8 cellular contexts compared by ENCODE assay signal in genomic region chr5:181241393-181241975, GRCh38. TPM values are rescaled to one million over a fixed set of nuclear protein-coding genes. Genes with fewer than 3 reads are reported as not detected.
A peak's percentile ranks its signal among the peaks of the same experiment; 100 is the strongest.
DNase-seq lines count a peak whose midpoint lies in the region; ATAC-seq, FAIRE-seq and TF ChIP-seq lines count a peak whose summit lies in the region.

No MANE protein-coding gene starts in this region.

- H3K9me3 Mint-ChIP-seq in IgD-negative memory B cell, result no peaks in the 10 kb centered on the region

- H3K4me2 ChIP-seq in HepG2 (ENCODE audit: low read depth, low read length), result peak overlapping the region; percentile 93

- H3K4me3 Mint-ChIP-seq in IgD-negative memory B cell, result peak overlapping the region; percentile 92 to 99 (median 98)

- peak overlapping the region; percentile 80 for H3K4me3 ChIP-seq in BJ (ENCODE audit: low read depth, low read length)
- peak overlapping the region; percentile 93 for H3K4me3 ChIP-seq in adipocyte (ENCODE audit: low read length)
- peak overlapping the region; percentile 91 to 94 (median 92) for H3K4me3 ChIP-seq in HepG2 (replicated peaks in 1 of 3; ENCODE audit: insufficient read depth in 1 of 3, low read depth in 2 of 3, low read length in 3 of 3)

- no peak for TF ChIP-seq EP300 in HepG2 (IDR thresholded peaks at IDR 0.05; ENCODE audit: low read depth in 2 of 2, low read length in 2 of 2)
- no peak for TF ChIP-seq EP300 in HepG2 (CRISPR knock-in tag; IDR thresholded peaks at IDR 0.05; ENCODE audit: borderline replicate concordance)

- no peak overlapping the region for H2AFZ ChIP-seq in HepG2 (ENCODE audit: low read length)

- no TSS peak for BruUV-seq in HepG2 (replicated peaks; lab: Mats Ljungman, UMichigan)

- peak overlapping the region; percentile 98 for H3K27ac ChIP-seq in HepG2 (ENCODE audit: extremely low read length, insufficient read depth, low read length)

- peak; percentile 92 for FAIRE-seq in HepG2 (lab: Jason Lieb, UNC)

- H3K27ac Mint-ChIP-seq in IgD-negative memory B cell, result peak overlapping the region; percentile 88 to 97 (median 91)

- ATAC-seq in HepG2, result peak; percentile 21
- ATAC-seq in GM19351 (IDR thresholded peaks at IDR 0.05; ENCODE audit: unreplicated experiment), result no peak
- ATAC-seq in HG02759 (IDR thresholded peaks at IDR 0.05; ENCODE audit: unreplicated experiment), result no peak

- DNase-seq in BJ (ENCODE audit: low read depth), result no peak
- DNase-seq in adipocyte (ENCODE audit: low read depth), result peak; percentile 69
- peak; percentile 90 for DNase-seq in HepG2 (ENCODE audit: low spot score)
- DNase-seq in SKM-1 treated with dmso at 0.1 percent for 144 hours (lab: John Stamatoyannopoulos, UW; ENCODE audit: unreplicated experiment), result no peak
- no peak for DNase-seq in DMS53 treated with DMSO at 0.1 percent for 48 hours (lab: John Stamatoyannopoulos, UW; ENCODE audit: unreplicated experiment)

- peaks cover 60% of the 10 kb centered on the region for H4K20me1 ChIP-seq in HepG2 (ENCODE audit: insufficient read depth, low read length)

- H3K9ac ChIP-seq in adipocyte (ENCODE audit: low read length), result peak overlapping the region; percentile 98
- H3K9ac ChIP-seq in HepG2 (ENCODE audit: insufficient read depth, low read depth, low read length), result peak overlapping the region; percentile 96

- H3K9me3 ChIP-seq in adipocyte (ENCODE audit: control insufficient read depth, low read length) (no peaks in the 10 kb centered on the region), HepG2 (ENCODE audit: low read length) (no peaks in the 10 kb centered on the region)

- H3K27me3 ChIP-seq in BJ (ENCODE audit: control insufficient read depth, insufficient read depth, low read length) (no peaks in the 10 kb centered on the region), adipocyte (replicated peaks; ENCODE audit: control insufficient read depth, insufficient read depth, low read length) (no peaks in the 10 kb centered on the region), HepG2 (ENCODE audit: control insufficient read depth in 1 of 2, insufficient read depth in 2 of 2, low read length in 2 of 2) (no peaks in the 10 kb centered on the region; a peak in 1 of 5 replicates)

- POLR2A ChIA-PET in BJ (lab: Charles Lee), result no interaction called here
- POLR2A ChIA-PET in HepG2 (lab: Yijun Ruan, JAX), result interaction anchor here (0.8 to 8.4 kb wide), 5 partner anchors 8 to 19 kb away, joined by 3 to 102 read pairs (median 41); partner anchors contain the start of genes TRIM41 and TRIM52

- peaks cover 25 to 42% (median 25%) of the 10 kb centered on the region in 3 donors for H3K4me1 Mint-ChIP-seq in IgD-negative memory B cell

- 42% methylated on average over 5 of the region's 6 CpGs for WGBS in HepG2 (ENCODE audit: low lambda C conversion rate)

- no peak for TF ChIP-seq CTCF in BJ (IDR thresholded peaks at IDR 0.05; ENCODE audit: insufficient read depth, low read depth, low read length)
- TF ChIP-seq CTCF in HepG2 (CRISPR knock-in tag; IDR thresholded peaks at IDR 0.05), result peak; percentile 27; the same call in 1 of the 2 replicates

- peaks cover 3% of the 10 kb centered on the region for H3K36me3 Mint-ChIP-seq in IgD-negative memory B cell

- no peak for TF ChIP-seq RAD21 in HepG2 (CRISPR knock-in tag; IDR thresholded peaks at IDR 0.05)

- intact Hi-C loops in HepG2 (cut with micrococcal nuclease; ENCODE audit: unreplicated experiment), result no loop called here

- peak; percentile 25 to 56; a peak in 3 of 4 replicates for TF ChIP-seq POLR2A in HepG2 (IDR thresholded peaks at IDR 0.05; ENCODE audit: insufficient read depth in 1 of 2, low read depth in 2 of 2, low read length in 2 of 2)

- H3K27me3 Mint-ChIP-seq in IgD-negative memory B cell, result no peaks in the 10 kb centered on the region

- CTCF ChIA-PET in BJ (lab: Yijun Ruan, JAX), result no interaction called here
- CTCF ChIA-PET in HepG2 (lab: Yijun Ruan, JAX; ENCODE audit: low intra/inter-chr PET ratio, low total read pairs), result no interaction called here

- H3K4me1 ChIP-seq in adipocyte (ENCODE audit: control insufficient read depth, insufficient read depth, low read length) (peaks cover 44% of the 10 kb centered on the region), HepG2 (ENCODE audit: insufficient read depth, low read length) (peaks cover 42% of the 10 kb centered on the region)

- peaks cover 32% of the 10 kb centered on the region for H3K36me3 ChIP-seq in BJ (ENCODE audit: control insufficient read depth, insufficient read depth, low read length)
- peaks cover 57% of the 10 kb centered on the region for H3K36me3 ChIP-seq in adipocyte (ENCODE audit: control insufficient read depth, insufficient read depth, low read length, severe bottlenecking)
- peaks cover 21 to 56% of the 10 kb centered on the region in 2 experiments for H3K36me3 ChIP-seq in HepG2 (replicated peaks in 1 of 2; ENCODE audit: control insufficient read depth in 1 of 2, insufficient read depth in 2 of 2, low read length in 2 of 2)

- H3K79me2 ChIP-seq in HepG2 (ENCODE audit: insufficient read depth, low read length), result peaks cover 43% of the 10 kb centered on the region

- in situ Hi-C loops in HepG2 (cut with HindIII; ENCODE audit: extremely low pct_ligation_motif_present, low pct_unique_long_range_greater_than_20kb), result no loop called here

RNA-seq across cellular contexts. Expression of gene RACK1, which starts 2.2 kb away (rescaled TPM):
- polyA plus RNA-seq in BJ (2011; rRNA removed), result 6,186 and 8,520 TPM in 2 replicates
- 5,808 and 12,219 TPM in 2 replicates for polyA minus RNA-seq in BJ (2011; rRNA and poly(A)+ RNA removed)
- polyA plus RNA-seq in IgD-negative memory B cell, result 2,243 TPM
- 2,514 and 3,226 TPM in 2 replicates for total RNA-seq in HepG2 (2016; rRNA removed; fragmentation: Illumina TruSeq; extraction: Trizol)
- 4,063 and 4,402 TPM in 2 replicates for total RNA-seq in HepG2 (2016; cell fraction: cytosol; rRNA removed; fragmentation: Illumina TruSeq; extraction: Trizol; ENCODE audit: low read depth)
- total RNA-seq in HepG2 (2016; cell fraction: insoluble cytoplasmic fraction; rRNA removed; fragmentation: Illumina TruSeq; extraction: Trizol), result 2,554 and 3,310 TPM in 2 replicates
- 5,165 and 5,275 TPM in 2 replicates for total RNA-seq in HepG2 (2016; cell fraction: membrane; rRNA removed; fragmentation: Illumina TruSeq; extraction: Trizol)
- 943 and 1,018 TPM in 2 replicates for total RNA-seq in HepG2 (2016; cell fraction: nucleus; rRNA removed; fragmentation: Illumina TruSeq; extraction: Trizol)
- 6,141 and 6,693 TPM in 2 replicates for polyA plus RNA-seq in HepG2 (2011; rRNA removed)
- 6,517 and 7,296 TPM in 2 replicates for polyA plus RNA-seq in HepG2 (2011; cell fraction: cytosol; rRNA removed)
- polyA plus RNA-seq in HepG2 (2011; cell fraction: nucleus; rRNA removed), result 2,166 and 2,467 TPM in 2 replicates
- polyA plus RNA-seq in HepG2 (2012), result 4,104 and 4,114 TPM in 2 replicates
- 3,699 and 3,997 TPM in 2 replicates for polyA plus RNA-seq in HepG2 (2016; cell fraction: cytosol; fragmentation: Illumina TruSeq; extraction: Trizol; ENCODE audit: low read depth)
- 3,545 and 3,580 TPM in 2 replicates for polyA plus RNA-seq in HepG2 (2016; cell fraction: insoluble cytoplasmic fraction; fragmentation: Illumina TruSeq; extraction: Trizol; ENCODE audit: low read depth)
- 4,862 and 5,343 TPM in 2 replicates for polyA plus RNA-seq in HepG2 (2016; cell fraction: membrane; fragmentation: Illumina TruSeq; extraction: Trizol; ENCODE audit: low read depth)
- polyA plus RNA-seq in HepG2 (2016; cell fraction: nucleus; fragmentation: Illumina TruSeq; extraction: Trizol; ENCODE audit: insufficient read depth, low read depth), result 1,515 and 1,598 TPM in 2 replicates
- polyA minus RNA-seq in HepG2 (2011; rRNA and poly(A)+ RNA removed; ENCODE audit: low replicate concordance), result 10,364 and 11,951 TPM in 2 replicates
- 2,548 and 2,636 TPM in 2 replicates for polyA minus RNA-seq in HepG2 (2011; cell fraction: cytosol; rRNA and poly(A)+ RNA removed)
- 1,064 and 1,481 TPM in 2 replicates for polyA minus RNA-seq in HepG2 (2011; cell fraction: nucleus; rRNA and poly(A)+ RNA removed)

RNA-seq across cellular contexts. Expression of gene TRIM41, which starts 18.4 kb away (rescaled TPM):
- polyA plus RNA-seq in BJ (2011; rRNA removed) (15.2 and 15.9 TPM in 2 replicates), IgD-negative memory B cell (1.3 TPM), HepG2 (2011; rRNA removed) (10.2 and 10.9 TPM in 2 replicates)
- 5.5 and 8.2 TPM in 2 replicates for polyA minus RNA-seq in BJ (2011; rRNA and poly(A)+ RNA removed)
- total RNA-seq in HepG2 (2016; rRNA removed; fragmentation: Illumina TruSeq; extraction: Trizol), result 10.9 and 16.7 TPM in 2 replicates
- 3.4 and 3.6 TPM in 2 replicates for total RNA-seq in HepG2 (2016; cell fraction: cytosol; rRNA removed; fragmentation: Illumina TruSeq; extraction: Trizol; ENCODE audit: low read depth)
- total RNA-seq in HepG2 (2016; cell fraction: insoluble cytoplasmic fraction; rRNA removed; fragmentation: Illumina TruSeq; extraction: Trizol), result 12.4 and 16.7 TPM in 2 replicates
- 9.1 and 9.7 TPM in 2 replicates for total RNA-seq in HepG2 (2016; cell fraction: membrane; rRNA removed; fragmentation: Illumina TruSeq; extraction: Trizol)
- 11.4 and 13.1 TPM in 2 replicates for total RNA-seq in HepG2 (2016; cell fraction: nucleus; rRNA removed; fragmentation: Illumina TruSeq; extraction: Trizol)
- 5.4 and 6.4 TPM in 2 replicates for polyA plus RNA-seq in HepG2 (2011; cell fraction: cytosol; rRNA removed)
- polyA plus RNA-seq in HepG2 (2011; cell fraction: nucleus; rRNA removed), result 66.0 and 81.3 TPM in 2 replicates
- 10.5 and 10.9 TPM in 2 replicates for polyA plus RNA-seq in HepG2 (2012)
- polyA plus RNA-seq in HepG2 (2016; cell fraction: cytosol; fragmentation: Illumina TruSeq; extraction: Trizol; ENCODE audit: low read depth), result 2.6 and 3.0 TPM in 2 replicates
- polyA plus RNA-seq in HepG2 (2016; cell fraction: insoluble cytoplasmic fraction; fragmentation: Illumina TruSeq; extraction: Trizol; ENCODE audit: low read depth), result 15.2 and 16.5 TPM in 2 replicates
- 7.8 and 8.3 TPM in 2 replicates for polyA plus RNA-seq in HepG2 (2016; cell fraction: membrane; fragmentation: Illumina TruSeq; extraction: Trizol; ENCODE audit: low read depth)
- polyA plus RNA-seq in HepG2 (2016; cell fraction: nucleus; fragmentation: Illumina TruSeq; extraction: Trizol; ENCODE audit: insufficient read depth, low read depth), result 28.6 and 33.8 TPM in 2 replicates
- 7.5 and 14.8 TPM in 2 replicates for polyA minus RNA-seq in HepG2 (2011; rRNA and poly(A)+ RNA removed; ENCODE audit: low replicate concordance)
- polyA minus RNA-seq in HepG2 (2011; cell fraction: cytosol; rRNA and poly(A)+ RNA removed), result 3.3 and 3.7 TPM in 2 replicates
- polyA minus RNA-seq in HepG2 (2011; cell fraction: nucleus; rRNA and poly(A)+ RNA removed), result 17.4 and 18.8 TPM in 2 replicates

RNA-seq across cellular contexts. Expression of gene TRIM52, which starts 19.5 kb away (rescaled TPM):
- polyA plus RNA-seq in BJ (2011; rRNA removed) (6.3 and 6.7 TPM in 2 replicates), IgD-negative memory B cell (31.6 TPM), HepG2 (2011; rRNA removed) (11.6 and 11.7 TPM in 2 replicates)
- polyA minus RNA-seq in BJ (2011; rRNA and poly(A)+ RNA removed), result 5.7 and 6.4 TPM in 2 replicates
- total RNA-seq in HepG2 (2016; rRNA removed; fragmentation: Illumina TruSeq; extraction: Trizol), result 5.7 and 7.2 TPM in 2 replicates
- 0.20 and 0.44 TPM in 2 replicates for total RNA-seq in HepG2 (2016; cell fraction: cytosol; rRNA removed; fragmentation: Illumina TruSeq; extraction: Trizol; ENCODE audit: low read depth)
- total RNA-seq in HepG2 (2016; cell fraction: insoluble cytoplasmic fraction; rRNA removed; fragmentation: Illumina TruSeq; extraction: Trizol), result 5.4 and 6.0 TPM in 2 replicates
- 2.1 and 2.2 TPM in 2 replicates for total RNA-seq in HepG2 (2016; cell fraction: membrane; rRNA removed; fragmentation: Illumina TruSeq; extraction: Trizol)
- 10.3 and 12.8 TPM in 2 replicates for total RNA-seq in HepG2 (2016; cell fraction: nucleus; rRNA removed; fragmentation: Illumina TruSeq; extraction: Trizol)
- polyA plus RNA-seq in HepG2 (2011; cell fraction: cytosol; rRNA removed), result 4.4 and 5.3 TPM in 2 replicates
- polyA plus RNA-seq in HepG2 (2011; cell fraction: nucleus; rRNA removed), result 16.4 and 22.4 TPM in 2 replicates
- polyA plus RNA-seq in HepG2 (2012), result 9.0 and 15.2 TPM in 2 replicates
- 0.20 and 0.26 TPM in 2 replicates for polyA plus RNA-seq in HepG2 (2016; cell fraction: cytosol; fragmentation: Illumina TruSeq; extraction: Trizol; ENCODE audit: low read depth)
- polyA plus RNA-seq in HepG2 (2016; cell fraction: insoluble cytoplasmic fraction; fragmentation: Illumina TruSeq; extraction: Trizol; ENCODE audit: low read depth), result 5.4 and 5.6 TPM in 2 replicates
- 0.95 and 1.1 TPM in 2 replicates for polyA plus RNA-seq in HepG2 (2016; cell fraction: membrane; fragmentation: Illumina TruSeq; extraction: Trizol; ENCODE audit: low read depth)
- polyA plus RNA-seq in HepG2 (2016; cell fraction: nucleus; fragmentation: Illumina TruSeq; extraction: Trizol; ENCODE audit: insufficient read depth, low read depth), result 27.9 and 33.0 TPM in 2 replicates
- 9.3 and 15.7 TPM in 2 replicates for polyA minus RNA-seq in HepG2 (2011; rRNA and poly(A)+ RNA removed; ENCODE audit: low replicate concordance)
- 2.7 and 3.2 TPM in 2 replicates for polyA minus RNA-seq in HepG2 (2011; cell fraction: cytosol; rRNA and poly(A)+ RNA removed)
- polyA minus RNA-seq in HepG2 (2011; cell fraction: nucleus; rRNA and poly(A)+ RNA removed), result 22.7 and 24.9 TPM in 2 replicates

RNA-seq across cellular contexts. Expression of gene TRIM7, which starts 36.5 kb away (rescaled TPM):
- polyA plus RNA-seq in BJ (2011; rRNA removed) (3.2 and 3.9 TPM in 2 replicates), IgD-negative memory B cell (0.71 TPM), HepG2 (2011; rRNA removed) (0.10 and 0.13 TPM in 2 replicates)
- 0.71 and 0.77 TPM in 2 replicates for polyA minus RNA-seq in BJ (2011; rRNA and poly(A)+ RNA removed)
- total RNA-seq in HepG2 (2016; rRNA removed; fragmentation: Illumina TruSeq; extraction: Trizol), result not detected in 2 replicates
- total RNA-seq in HepG2 (2016; cell fraction: cytosol; rRNA removed; fragmentation: Illumina TruSeq; extraction: Trizol; ENCODE audit: low read depth), result not detected in 2 replicates
- total RNA-seq in HepG2 (2016; cell fraction: insoluble cytoplasmic fraction; rRNA removed; fragmentation: Illumina TruSeq; extraction: Trizol), result not detected in 2 replicates
- not detected in 2 replicates for total RNA-seq in HepG2 (2016; cell fraction: membrane; rRNA removed; fragmentation: Illumina TruSeq; extraction: Trizol)
- not detected in 2 replicates for total RNA-seq in HepG2 (2016; cell fraction: nucleus; rRNA removed; fragmentation: Illumina TruSeq; extraction: Trizol)
- 0.11 and 0.13 TPM in 2 replicates for polyA plus RNA-seq in HepG2 (2011; cell fraction: cytosol; rRNA removed)
- polyA plus RNA-seq in HepG2 (2011; cell fraction: nucleus; rRNA removed), result 0.16 and 0.29 TPM in 2 replicates
- polyA plus RNA-seq in HepG2 (2012), result 0.13 TPM in 1 of 2 replicates, not detected in the other
- polyA plus RNA-seq in HepG2 (2016; cell fraction: cytosol; fragmentation: Illumina TruSeq; extraction: Trizol; ENCODE audit: low read depth), result not detected in 2 replicates
- not detected in 2 replicates for polyA plus RNA-seq in HepG2 (2016; cell fraction: insoluble cytoplasmic fraction; fragmentation: Illumina TruSeq; extraction: Trizol; ENCODE audit: low read depth)
- polyA plus RNA-seq in HepG2 (2016; cell fraction: membrane; fragmentation: Illumina TruSeq; extraction: Trizol; ENCODE audit: low read depth), result 0.23 TPM in 1 of 2 replicates, not detected in the other
- polyA plus RNA-seq in HepG2 (2016; cell fraction: nucleus; fragmentation: Illumina TruSeq; extraction: Trizol; ENCODE audit: insufficient read depth, low read depth), result not detected in 2 replicates
- 10.8 TPM in 1 of 2 replicates, not detected in the other for polyA minus RNA-seq in HepG2 (2011; rRNA and poly(A)+ RNA removed; ENCODE audit: low replicate concordance)
- 0.88 TPM in 1 of 2 replicates, not detected in the other for polyA minus RNA-seq in HepG2 (2011; cell fraction: cytosol; rRNA and poly(A)+ RNA removed)
- polyA minus RNA-seq in HepG2 (2011; cell fraction: nucleus; rRNA and poly(A)+ RNA removed), result 1.2 TPM in 1 of 2 replicates, not detected in the other

Comparison
In these comparisons a context has a peak if more than half of its experiments do, and no peak if none do; other contexts are left out.
1. DNase-seq: peak in adipocyte (single experiment) and HepG2 (single experiment); none in BJ (single experiment), SKM-1 treated with dmso at 0.1 percent for 144 hours (single experiment) and DMS53 treated with DMSO at 0.1 percent for 48 hours (single experiment).
2. Peak in every context shown above with its lines, with median percentiles within 50 percentile points of each other: H3K4me3 ChIP-seq.